Comparison of ENCODE assay signal across 9 cellular contexts in genomic region chr3:152267319-152267689, GRCh38. TPM values are rescaled to one million over a fixed set of nuclear protein-coding genes. Genes with fewer than 3 reads are reported as not detected.
DNase-seq lines count a peak whose midpoint lies in the region; ATAC-seq, FAIRE-seq and TF ChIP-seq lines count a peak whose summit lies in the region.
"Had no signal": no experiment of that assay in that cellular context is flagged by ENCODE, and none has a peak within 500 bp of the region (broad histone marks: within the 10 kb centered on the region; RNA-seq: fewer than 3 reads in every experiment).

No MANE protein-coding gene starts in this region.

- dilution Hi-C loops in IMR-90 (cut with HindIII; ENCODE audit: low sequenced_read_pairs, unreplicated experiment): no loop called here

- peaks cover 47% of the 10 kb centered on the region for H3K4me1 Mint-ChIP-seq in brain
- peaks cover 46 to 68% (median 61%) of the 10 kb centered on the region in 7 donors for H3K4me1 Mint-ChIP-seq in naive thymus-derived CD4-positive, alpha-beta T cell

- H2BK20ac ChIP-seq in IMR-90 (ENCODE audit: low read depth, low read length): peak overlapping the region; percentile 91

- peak overlapping the region; percentile 99 for H2BK120ac ChIP-seq in IMR-90 (ENCODE audit: low read depth, low read length)

- H2AFZ ChIP-seq in IMR-90 (replicated peaks; ENCODE audit: low read length, poor library complexity): no peak overlapping the region

- no peak for FAIRE-seq in A549 (lab: Jason Lieb, UNC)

- peak overlapping the region; percentile 99 for H3K9ac ChIP-seq in IMR-90 (ENCODE audit: low read depth, low read length)

- TF ChIP-seq CTCF in A549 (IDR thresholded peaks at IDR 0.05) (no peak), IMR-90 (conservative IDR thresholded peaks at IDR 0.05; ENCODE audit: low read depth, low read length) (no peak), brain (conservative IDR thresholded peaks at IDR 0.05) (no peak)

- no peak for TF ChIP-seq RAD21 in A549 (conservative IDR thresholded peaks at IDR 0.05 in 1 of 2, IDR thresholded peaks at IDR 0.05 in 1 of 2)
- TF ChIP-seq RAD21 in IMR-90 (IDR thresholded peaks at IDR 0.05; ENCODE audit: low read length): no peak

- H3K23ac ChIP-seq in IMR-90 (ENCODE audit: low read depth, low read length): peak overlapping the region; percentile 98

- H3K36me3 ChIP-seq in IMR-90 (ENCODE audit: control insufficient read depth, insufficient read depth, low read length): no peaks in the 10 kb centered on the region
- peaks cover 0 to 12% (median 0%) of the 10 kb centered on the region in 3 experiments for H3K36me3 ChIP-seq in naive thymus-derived CD4-positive, alpha-beta T cell (ENCODE audit: control insufficient read depth in 2 of 3, insufficient read depth in 3 of 3, low read length in 3 of 3)

- peak overlapping the region; percentile 92; the same call in 2 of the 3 replicates for H2BK15ac ChIP-seq in IMR-90 (ENCODE audit: low read depth, low read length)

- H3K9me3 ChIP-seq in A549 (no peaks in the 10 kb centered on the region), IMR-90 (ENCODE audit: control insufficient read depth, insufficient read depth, low read length) (no peaks in the 10 kb centered on the region)
- no peaks in the 10 kb centered on the region for H3K9me3 ChIP-seq in naive thymus-derived CD4-positive, alpha-beta T cell (ENCODE audit: control insufficient read depth in 2 of 3, low read length in 3 of 3)

- TF ChIP-seq EP300 in A549 (IDR thresholded peaks at IDR 0.05): no peak

- BruUV-seq in IMR-90 (replicated peaks; lab: Mats Ljungman, UMichigan): no TSS peak

- H3K4me3 ChIP-seq in A549 (no peak overlapping the region), IMR-90 (ENCODE audit: insufficient read depth, low read depth, low read length) (no peak overlapping the region)
- peak overlapping the region; percentile 77 for H3K4me3 ChIP-seq in naive thymus-derived CD4-positive, alpha-beta T cell (ENCODE audit: low read length)

- ATAC-seq in A549 (no peak), IMR-90 (ENCODE audit: low read depth) (no peak), HG03469 (IDR thresholded peaks at IDR 0.05; ENCODE audit: unreplicated experiment) (no peak)
- no peak for ATAC-seq in naive thymus-derived CD4-positive, alpha-beta T cell

- peak overlapping the region; percentile 96 to 98 for H3K27ac ChIP-seq in A549
- peak overlapping the region; percentile 99 for H3K27ac ChIP-seq in IMR-90 (ENCODE audit: insufficient read depth, low read length)
- peak overlapping the region; percentile 99 for H3K27ac ChIP-seq in naive thymus-derived CD4-positive, alpha-beta T cell (ENCODE audit: low read depth, low read length)

- peak overlapping the region; percentile 96 for H4K91ac ChIP-seq in IMR-90 (ENCODE audit: insufficient read depth, low read depth, low read length)

- H3K4me2 ChIP-seq in A549: peak overlapping the region; percentile 69
- H3K4me2 ChIP-seq in IMR-90 (ENCODE audit: low read depth, low read length): peak overlapping the region; percentile 89

- CTCF ChIA-PET in A549 (lab: Yijun Ruan, JAX): interaction anchor here (0.8 to 1.0 kb wide), 3 partner anchors 25 to 177 kb away, joined by 3 to 4 read pairs (median 3); no protein-coding TSS in a partner anchor
- CTCF ChIA-PET in IMR-90 (lab: Yijun Ruan, JAX): interaction anchor here (0.6 kb wide), 1 partner anchor 83 kb away, joined by 3 read pairs; no protein-coding TSS in a partner anchor
- CTCF ChIA-PET in naive thymus-derived CD4-positive, alpha-beta T cell (lab: Charles Lee): interaction anchor here (2.0 to 2.7 kb wide), 4 partner anchors 9 to 83 kb away, joined by 6 to 16 read pairs (median 13); no protein-coding TSS in a partner anchor

- H3K27me3 Mint-ChIP-seq in brain: peaks cover 7% of the 10 kb centered on the region
- no peaks in the 10 kb centered on the region for H3K27me3 Mint-ChIP-seq in naive thymus-derived CD4-positive, alpha-beta T cell

- WGBS in A549 (ENCODE audit: missing lambda C conversion rate): 92% methylated on average over 5 of the region's 5 CpGs
- WGBS in IMR-90 (ENCODE audit: extremely low coverage in 2 of 2, insufficient read length in 1 of 2), 2 experiments: 92% methylated on average over 2 of the region's 5 CpGs; no CpG with 5 or more reads in 1 of the 2 experiments

- peak overlapping the region; percentile 97 for H3K14ac ChIP-seq in IMR-90 (replicated peaks; ENCODE audit: low read depth, low read length)

- peak overlapping the region; percentile 95 for H2BK5ac ChIP-seq in IMR-90 (ENCODE audit: low read depth, low read length, poor library complexity, severe bottlenecking)

- in situ Hi-C loops in IMR-90 (cut with MboI; ENCODE audit: low sequenced_read_pairs): no loop called here

- H3K4ac ChIP-seq in IMR-90 (ENCODE audit: low read depth, low read length): peak overlapping the region; percentile 97

- peaks cover 38% of the 10 kb centered on the region for H3K4me1 ChIP-seq in A549
- H3K4me1 ChIP-seq in IMR-90 (ENCODE audit: control insufficient read depth, insufficient read depth, low read length): peaks cover 6% of the 10 kb centered on the region
- H3K4me1 ChIP-seq in naive thymus-derived CD4-positive, alpha-beta T cell (ENCODE audit: control insufficient read depth in 2 of 2, insufficient read depth in 2 of 2, low read length in 2 of 2): peaks cover 40 to 43% of the 10 kb centered on the region in 2 donors

- peaks cover 7% of the 10 kb centered on the region for H3K9me1 ChIP-seq in IMR-90 (ENCODE audit: insufficient read depth, low read length)

- peak overlapping the region; percentile 47 for H4K5ac ChIP-seq in IMR-90 (ENCODE audit: low read depth, low read length)

- 0 out of 2 replicates have a peak, but pooled peaks cover 4% of the 10 kb centered on the region for H4K20me1 ChIP-seq in IMR-90 (ENCODE audit: insufficient read depth, low read length)

- no peaks in the 10 kb centered on the region for H3K27me3 ChIP-seq in IMR-90 (ENCODE audit: control insufficient read depth, insufficient read depth, low read length)
- no peaks in the 10 kb centered on the region for H3K27me3 ChIP-seq in naive thymus-derived CD4-positive, alpha-beta T cell (ENCODE audit: control insufficient read depth in 2 of 2, insufficient read depth in 2 of 2, low read length in 2 of 2)

- no peak for DNase-seq in A549 (ENCODE audit: low read depth in 1 of 2, low spot score in 1 of 2)
- no peak for DNase-seq in IMR-90
- DNase-seq in naive thymus-derived CD4-positive, alpha-beta T cell: no peak
- DNase-seq in DMS 273 treated with DMSO at 0.1 percent for 48 hours (lab: John Stamatoyannopoulos, UW): no peak
- DNase-seq in DMS53 treated with DMSO at 0.1 percent for 48 hours (lab: John Stamatoyannopoulos, UW; ENCODE audit: unreplicated experiment): no peak
- DNase-seq in SKM-1 (lab: John Stamatoyannopoulos, UW; ENCODE audit: unreplicated experiment): no peak
- DNase-seq: GF-D8 had no signal

- peak overlapping the region; percentile 53 for H3K18ac ChIP-seq in IMR-90 (ENCODE audit: low read depth, low read length)

- H3K36me3 Mint-ChIP-seq in brain: no peaks in the 10 kb centered on the region
- H3K36me3 Mint-ChIP-seq in naive thymus-derived CD4-positive, alpha-beta T cell: peaks cover 1 to 35% (median 24%) of the 10 kb centered on the region in 5 donors

- H3K4me3 Mint-ChIP-seq in brain: peak overlapping the region; percentile 94 to 99 (median 96)
- peak overlapping the region; percentile 78 to 100 (median 94) for H3K4me3 Mint-ChIP-seq in naive thymus-derived CD4-positive, alpha-beta T cell

- H3K27ac Mint-ChIP-seq in brain: peak overlapping the region; percentile 10 to 99 (median 98)
- peak overlapping the region; percentile 82 to 98 (median 95) for H3K27ac Mint-ChIP-seq in naive thymus-derived CD4-positive, alpha-beta T cell

- no peaks in the 10 kb centered on the region for H3K9me3 Mint-ChIP-seq in brain
- H3K9me3 Mint-ChIP-seq in naive thymus-derived CD4-positive, alpha-beta T cell: no peaks in the 10 kb centered on the region

- intact Hi-C loops in IMR-90 (cut with micrococcal nuclease): loop anchor here (2.0 to 10.0 kb wide), 4 partner anchors 53 to 341 kb away; no protein-coding TSS in a partner anchor
- intact Hi-C loops in naive thymus-derived CD4-positive, alpha-beta T cell (cut with micrococcal nuclease): loop anchor here in 1 of 2 donors (5.0 kb wide), 2 partner anchors 195 to 1065 kb away; partner anchors contain the start of gene GPR171

- TF ChIP-seq POLR2A in A549 (IDR thresholded peaks at IDR 0.05; ENCODE audit: low read length): no peak
- no peak for TF ChIP-seq POLR2A in IMR-90 (IDR thresholded peaks at IDR 0.05; ENCODE audit: low read depth, low read length)

- H4K8ac ChIP-seq in IMR-90 (ENCODE audit: low read depth in 2 of 2, low read length in 2 of 2): peak overlapping the region; percentile 56 to 94

- peaks cover 0 to 17% of the 10 kb centered on the region in 2 experiments; a peak in 3 of 4 replicates for H3K79me1 ChIP-seq in IMR-90 (ENCODE audit: low read depth in 1 of 2, low read length in 2 of 2)

- peak overlapping the region; percentile 88 for H2AK9ac ChIP-seq in IMR-90 (replicated peaks; ENCODE audit: low read depth, low read length, poor library complexity)

- peak overlapping the region; percentile 94 for H3K56ac ChIP-seq in IMR-90 (ENCODE audit: extremely low read depth, insufficient read depth, low read length)

- peak overlapping the region; percentile 92 for H2AK5ac ChIP-seq in IMR-90 (ENCODE audit: low read depth, low read length)

- POLR2A ChIA-PET in A549 (lab: Yijun Ruan, JAX) (interaction anchor here (1.4 kb wide), 1 partner anchor 64 kb away, joined by 4 read pairs; no protein-coding TSS in a partner anchor), IMR-90 (lab: Charles Lee; ENCODE audit: unreplicated experiment) (interaction anchor here (1.0 kb wide), 1 partner anchor 10 kb away, joined by 3 read pairs; no protein-coding TSS in a partner anchor)
- POLR2A ChIA-PET in naive thymus-derived CD4-positive, alpha-beta T cell (lab: Charles Lee): interaction anchor here (1.3 to 11.1 kb wide), 12 partner anchors 10 to 81 kb away, joined by 5 to 229 read pairs (median 51); no protein-coding TSS in a partner anchor

TF ChIP-seq in IMR-90, 13 proteins besides CTCF, POLR2A, EP300 and RAD21:
- TF ChIP-seq CEBPB (IDR thresholded peaks at IDR 0.05; ENCODE audit: low read depth, low read length): peak; percentile 53; the same call in 1 of the 2 replicates
- TF ChIP-seq CHD1 (IDR thresholded peaks at IDR 0.05; ENCODE audit: low read depth, low read length): no peak

RNA-seq across cellular contexts. Expression of gene MBNL1, which starts 1.4 kb away (rescaled TPM):
- polyA plus RNA-seq in A549 (2011; rRNA removed): 92.5 and 114 TPM in 2 replicates
- polyA plus RNA-seq in A549 (2012; cell fraction: cytosol; rRNA removed): 38.1 and 53.4 TPM in 2 replicates
- 23.1 and 23.7 TPM in 2 replicates for polyA plus RNA-seq in A549 (2012; cell fraction: nucleus; rRNA removed)
- 59.6 to 60.5 TPM (median 59.9 TPM) in 3 replicates for polyA plus RNA-seq in A549 (2017; fragmentation: RNase III; extraction: RNeasy Plus Mini Kit Qiagen cat#74134 plus additional on column Dnase treatment)
- 330 and 339 TPM in 2 replicates for polyA minus RNA-seq in A549 (2011; rRNA and poly(A)+ RNA removed)
- total RNA-seq in IMR-90 (2012; rRNA removed): 515 and 664 TPM in 2 replicates
- polyA plus RNA-seq in IMR-90 (2012; rRNA removed): 127 and 129 TPM in 2 replicates
- 41.6 and 47.4 TPM in 2 replicates for polyA plus RNA-seq in IMR-90 (2012; cell fraction: cytosol; rRNA removed)
- 48.0 and 82.1 TPM in 2 replicates for polyA plus RNA-seq in IMR-90 (2012; cell fraction: nucleus; rRNA removed; ENCODE audit: low replicate concordance)
- polyA plus RNA-seq in brain (ENCODE audit: insufficient read depth, low read depth, low replicate concordance): 8.0 TPM
- 100 to 1,000 TPM; 459 to 675 (median 508) TPM for total RNA-seq in naive thymus-derived CD4-positive, alpha-beta T cell
- polyA plus RNA-seq in naive thymus-derived CD4-positive, alpha-beta T cell: 100 to 1,000 TPM; 371 to 389 TPM
